19 cellular contexts compared by ENCODE assay signal in genomic region chr3:42266085-42266484, GRCh38. TPM values are rescaled to one million over a fixed set of nuclear protein-coding genes. Genes with fewer than 3 reads are reported as not detected.
DNase-seq lines count a peak whose midpoint lies in the region; ATAC-seq and TF ChIP-seq lines count a peak whose summit lies in the region.
"Had no signal": no experiment of that assay in that cellular context is flagged by ENCODE, and none has a peak within 500 bp of the region (broad histone marks: within the 10 kb centered on the region; RNA-seq: fewer than 3 reads in every experiment).

A gene with protein sequence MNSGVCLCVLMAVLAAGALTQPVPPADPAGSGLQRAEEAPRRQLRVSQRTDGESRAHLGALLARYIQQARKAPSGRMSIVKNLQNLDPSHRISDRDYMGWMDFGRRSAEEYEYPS (minus strand): TSS chr3:42266185. CDS start chr3:42263630, 2,555 bp downstream.

- H3K36me3 Mint-ChIP-seq in naive thymus-derived CD8-positive, alpha-beta T cell: peaks cover 0 to 10% (median 2%) of the 10 kb centered on the region in 3 donors
- H3K36me3 Mint-ChIP-seq in T-cell: no peaks in the 10 kb centered on the region

- H3K9me3 ChIP-seq in A673 (ENCODE audit: low read depth, low read length, poor library complexity, severe bottlenecking): no peaks in the 10 kb centered on the region

- H3K4me3 Mint-ChIP-seq in naive thymus-derived CD8-positive, alpha-beta T cell: peak within 1 kb of the TSS in 6 of 10 donors; percentile 3 to 84 (median 60)
- H3K4me3 Mint-ChIP-seq in T-cell: peak within 1 kb of the TSS in 1 of 3 donors; percentile 58
- H3K4me3 Mint-ChIP-seq: HFFc6 had no signal

- peaks cover 23% of the 10 kb centered on the region for H3K27me3 ChIP-seq in A673 (replicated peaks; ENCODE audit: insufficient read depth, low read depth, low read length, poor library complexity)
- peaks cover 18% of the 10 kb centered on the region; the same call in 1 of the 2 replicates for H3K27me3 ChIP-seq in H7 (ENCODE audit: control insufficient read depth, insufficient read depth, low read length)

- TF ChIP-seq CTCF in A673 (conservative IDR thresholded peaks at IDR 0.05; ENCODE audit: low read depth, low read length) (no peak), GM13977 (IDR thresholded peaks at IDR 0.05; ENCODE audit: extremely low read depth, insufficient read depth, missing control alignments) (no peak)

- in situ Hi-C loops in GM13977 (cut with MboI; ENCODE audit: low pct_unique_long_range_greater_than_20kb, low sequenced_read_pairs, unreplicated experiment): no loop called here

- H3K27ac ChIP-seq in A673 (ENCODE audit: low read depth, low read length, poor library complexity, severe bottlenecking) (no peak within 1 kb of the TSS), cingulate gyrus (ENCODE audit: low read depth, low read length) (peak within 1 kb of the TSS; percentile 47)

- CTCF ChIA-PET in A673 (lab: Charles Lee): no interaction called here
- CTCF ChIA-PET in T-cell (lab: Charles Lee): interaction anchor here in 1 of 2 donors (0.7 kb wide), 1 partner anchor 295 kb away, joined by 8 read pairs; no protein-coding TSS in a partner anchor

- peaks cover 0 to 12% (median 2%) of the 10 kb centered on the region in 9 donors for H3K9me3 Mint-ChIP-seq in naive thymus-derived CD8-positive, alpha-beta T cell
- peaks cover 0 to 5% (median 4%) of the 10 kb centered on the region in 3 donors for H3K9me3 Mint-ChIP-seq in T-cell
- H3K9me3 Mint-ChIP-seq: CD4-positive, alpha-beta T cell; HFFc6 had no signal

- DNase-seq in A673 (ENCODE audit: low spot score): peak; percentile 10
- peak; percentile 22 for DNase-seq in H7
- DNase-seq in naive thymus-derived CD8-positive, alpha-beta T cell: no peak
- DNase-seq in GM13977 (ENCODE audit: low spot score): no peak
- DNase-seq in T-cell: no peak
- DNase-seq in hepatic stellate cell (ENCODE audit: low spot score): no peak
- DNase-seq: ACHN; CD4-positive, alpha-beta T cell; DMS79; GOT3; HFFc6; KG1; NCI-H1436; NCI-H2029; NCI-H748 treated with DMSO at 0.1 percent for 48 hours had no signal

- no TSS peak for BruUV-seq in A673 (replicated peaks; lab: Mats Ljungman, UMichigan)

- POLR2A ChIA-PET in A673 (lab: Charles Lee; ENCODE audit: low non-redundant PET) (no interaction called here), T-cell (lab: Charles Lee) (no interaction called here)
- POLR2A ChIA-PET in naive thymus-derived CD8-positive, alpha-beta T cell (lab: Charles Lee): interaction anchor here (1.1 kb wide), 1 partner anchor 122 kb away, joined by 3 read pairs; no protein-coding TSS in a partner anchor

- peaks cover 19 to 84% (median 54%) of the 10 kb centered on the region in 5 donors for H3K27me3 Mint-ChIP-seq in naive thymus-derived CD8-positive, alpha-beta T cell
- H3K27me3 Mint-ChIP-seq in T-cell: peaks cover 53 to 79% of the 10 kb centered on the region in 2 donors

- intact Hi-C loops in A673 (cut with micrococcal nuclease; ENCODE audit: unreplicated experiment): no loop called here

- H3K27ac Mint-ChIP-seq in naive thymus-derived CD8-positive, alpha-beta T cell: no peak within 1 kb of the TSS
- peak within 1 kb of the TSS in 1 of 2 donors; percentile 15 for H3K27ac Mint-ChIP-seq in T-cell
- H3K27ac Mint-ChIP-seq: CD4-positive, alpha-beta T cell; HFFc6 had no signal

- H3K4me3 ChIP-seq in A673 (ENCODE audit: low read depth, low read length, poor library complexity, severe bottlenecking) (no peak within 1 kb of the TSS), H7 (ENCODE audit: insufficient read depth, low read depth, low read length) (no peak within 1 kb of the TSS)

- peaks cover 13 to 23% (median 20%) of the 10 kb centered on the region in 4 donors for H3K4me1 Mint-ChIP-seq in naive thymus-derived CD8-positive, alpha-beta T cell
- H3K4me1 Mint-ChIP-seq in T-cell: peaks cover 11 to 17% (median 12%) of the 10 kb centered on the region in 3 donors

- no peak for ATAC-seq in naive thymus-derived CD8-positive, alpha-beta T cell
- ATAC-seq in HG03354 (IDR thresholded peaks at IDR 0.05; ENCODE audit: poor library complexity, severe bottlenecking, unreplicated experiment) (no peak), T-cell (replicated peaks in 1 of 4) (no peak)

- no peaks in the 10 kb centered on the region for H3K4me1 ChIP-seq in A673 (ENCODE audit: insufficient read depth, low read length, poor library complexity, severe bottlenecking)

- H3K36me3 ChIP-seq in A673 (ENCODE audit: insufficient read depth, low read length, poor library complexity, severe bottlenecking) (no peaks in the 10 kb centered on the region), H7 (replicated peaks; ENCODE audit: control insufficient read depth, insufficient read depth, low read length) (no peaks in the 10 kb centered on the region)

RNA-seq across cellular contexts. Expression of the gene that starts here (rescaled TPM):
- total RNA-seq in A673 (2021) (18.4 and 19.6 TPM in 2 replicates), T-cell (not detected)
- 0.14 TPM in 1 of 2 replicates, not detected in the other for total RNA-seq in H7 (2014; rRNA removed; shearing (Covaris generic))
- total RNA-seq in naive thymus-derived CD8-positive, alpha-beta T cell: not detected
- polyA plus RNA-seq in naive thymus-derived CD8-positive, alpha-beta T cell: not detected
- total RNA-seq: CD4-positive, alpha-beta T cell; G401; HFFc6; NCI-H460 had no signal

Comparison
In these comparisons a context has a peak if more than half of its experiments do, and no peak if none do; other contexts are left out.
1. RNA of the gene that starts here (total RNA-seq): 18.4 to 19.6 TPM in A673; not detected in naive thymus-derived CD8-positive, alpha-beta T cell, 0.14 TPM in H7 and not detected in T-cell; every median in the first group is over 10 times any median in the second.
2. Peak in DNase-seq in H7; RNA of the gene not detected or under 1 TPM.